Comparison of ENCODE assay signal across 12 cellular contexts in genomic region chr9:14270358-14271077, GRCh38. TPM values are rescaled to one million over a fixed set of nuclear protein-coding genes. Genes with fewer than 3 reads are reported as not detected.
DNase-seq lines count a peak whose midpoint lies in the region; ATAC-seq, FAIRE-seq and TF ChIP-seq lines count a peak whose summit lies in the region.
"Had no signal": no experiment of that assay in that cellular context is flagged by ENCODE, and none has a peak within 500 bp of the region (broad histone marks: within the 10 kb centered on the region; RNA-seq: fewer than 3 reads in every experiment).

No MANE protein-coding gene starts in this region.

- H3K27ac ChIP-seq in psoas muscle, result peak overlapping the region; percentile 68
- no peak overlapping the region for H3K27ac ChIP-seq in CD4-positive, alpha-beta T cell (ENCODE audit: low read depth, low read length)
- H3K27ac ChIP-seq: BLaER1 treated with 17β-estradiol and CSF1 and Interleukin-3, amounts not matched to agents 10 nM and 100 nM had no signal

- H3K9me3 ChIP-seq in psoas muscle, result no peaks in the 10 kb centered on the region
- H3K9me3 ChIP-seq in CD4-positive, alpha-beta T cell (ENCODE audit: control insufficient read depth, low read length), result no peaks in the 10 kb centered on the region
- H3K9me3 ChIP-seq: BLaER1 treated with 17β-estradiol and CSF1 and Interleukin-3, amounts not matched to agents 10 nM and 100 nM had no signal

- 47 to 51% (median 51%) methylated on average over 4 of the region's 4 CpGs for WGBS in psoas muscle, 3 donors

- intact Hi-C loops in psoas muscle (cut with DNase I), result loop anchor here (5.0 kb wide), 1 partner anchor 37 kb away; no protein-coding TSS in a partner anchor
- intact Hi-C loops in CD4-positive, alpha-beta T cell (cut with DNase I, micrococcal nuclease), result no loop called here

- POLR2A ChIA-PET in WTC11 (lab: Charles Lee), result no interaction called here
- POLR2A ChIA-PET in CD4-positive, alpha-beta T cell (lab: Charles Lee), result no interaction called here

- H3K9me3 Mint-ChIP-seq in WTC11, result peaks cover 5% of the 10 kb centered on the region; the same call in 1 of the 2 replicates
- H3K9me3 Mint-ChIP-seq in CD4-positive, alpha-beta T cell, result no peaks in the 10 kb centered on the region
- H3K9me3 Mint-ChIP-seq: T-cell had no signal

- TF ChIP-seq CTCF in fibroblast of mammary gland (conservative IDR thresholded peaks at IDR 0.05; ENCODE audit: control insufficient read depth, insufficient read depth, low read depth, low read length) (no peak), psoas muscle (IDR thresholded peaks at IDR 0.05) (no peak), WTC11 (IDR thresholded peaks at IDR 0.05) (no peak)
- TF ChIP-seq CTCF in CD4-positive, alpha-beta T cell (IDR thresholded peaks at IDR 0.05), result no peak

- H3K4me1 ChIP-seq in psoas muscle, result peaks cover 69% of the 10 kb centered on the region

- DNase-seq in H54 (ENCODE audit: insufficient read length, low spot score), result no peak
- DNase-seq in SK-N-DZ (ENCODE audit: low spot score), result peak; percentile 95
- peak; percentile 77 for DNase-seq in fibroblast of mammary gland (ENCODE audit: low read depth)
- DNase-seq in psoas muscle, result no peak
- no peak for DNase-seq in WTC11 (ENCODE audit: low spot score)
- no peak for DNase-seq in AML-193 (lab: John Stamatoyannopoulos, UW)
- DNase-seq in SIG-M5 treated with dmso at 0.1 percent for 504 hours (lab: John Stamatoyannopoulos, UW; ENCODE audit: unreplicated experiment), result no peak
- DNase-seq in CD4-positive, alpha-beta T cell, result no peak
- DNase-seq: activated CD4-positive, CD25-positive, alpha-beta regulatory T cell treated with anti-CD3 and anti-CD28 coated beads, Interleukin-2, amount 50 U/mL, for 72 hours; activated naive CD4-positive, alpha-beta T cell treated with Interleukin-2 at 50 U/mL for 16 hours; T-cell had no signal

- FAIRE-seq in H54 (lab: Jason Lieb, UNC), result peak; percentile 11

- no peaks in the 10 kb centered on the region for H3K36me3 ChIP-seq in psoas muscle (ENCODE audit: insufficient read depth in 1 of 2, low read depth in 1 of 2)
- H3K36me3 ChIP-seq: BLaER1 treated with 17β-estradiol and CSF1 and Interleukin-3, amounts not matched to agents 10 nM and 100 nM had no signal

- CTCF ChIA-PET in WTC11 (lab: Charles Lee), result interaction anchor here (1.0 kb wide), 1 partner anchor 82 kb away, joined by 3 read pairs; no protein-coding TSS in a partner anchor
- CTCF ChIA-PET in CD4-positive, alpha-beta T cell (lab: Charles Lee), result no interaction called here

- H3K4me3 ChIP-seq in fibroblast of mammary gland (ENCODE audit: control insufficient read depth, low read depth, low read length) (no peak overlapping the region), psoas muscle (no peak overlapping the region)
- H3K4me3 ChIP-seq: BLaER1 treated with 17β-estradiol and CSF1 and Interleukin-3, amounts not matched to agents 10 nM and 100 nM had no signal

- H3K27me3 Mint-ChIP-seq in WTC11 (ENCODE audit: low read depth), result no peaks in the 10 kb centered on the region
- peaks cover 49% of the 10 kb centered on the region for H3K27me3 Mint-ChIP-seq in CD4-positive, alpha-beta T cell

- ATAC-seq in psoas muscle (peak in 1 of 4 donors; percentile 14), WTC11 (no peak)
- no peak for ATAC-seq in CD4-positive, alpha-beta T cell (ENCODE audit: poor library complexity)
- ATAC-seq: T-cell had no signal

- peaks cover 49% of the 10 kb centered on the region for H3K4me1 Mint-ChIP-seq in WTC11
- peaks cover 7% of the 10 kb centered on the region for H3K4me1 Mint-ChIP-seq in CD4-positive, alpha-beta T cell (ENCODE audit: low read depth)

- H3K27me3 ChIP-seq in psoas muscle (ENCODE audit: insufficient read depth in 3 of 3, low read length in 2 of 3), result no peaks in the 10 kb centered on the region
- H3K27me3 ChIP-seq in CD4-positive, alpha-beta T cell (ENCODE audit: control insufficient read depth, insufficient read depth, low read length), result no peaks in the 10 kb centered on the region
- H3K27me3 ChIP-seq: BLaER1 treated with 17β-estradiol and CSF1 and Interleukin-3, amounts not matched to agents 10 nM and 100 nM had no signal

- H3K27ac Mint-ChIP-seq in WTC11, result no peak overlapping the region
- no peak overlapping the region for H3K27ac Mint-ChIP-seq in CD4-positive, alpha-beta T cell
- H3K27ac Mint-ChIP-seq: T-cell had no signal

- peaks cover 5% of the 10 kb centered on the region for H3K36me3 Mint-ChIP-seq in WTC11
- H3K36me3 Mint-ChIP-seq in CD4-positive, alpha-beta T cell (ENCODE audit: low read depth), result no peaks in the 10 kb centered on the region
- H3K36me3 Mint-ChIP-seq: T-cell had no signal

- H3K4me3 Mint-ChIP-seq in WTC11, result no peak overlapping the region
- H3K4me3 Mint-ChIP-seq in CD4-positive, alpha-beta T cell, result no peak overlapping the region
- H3K4me3 Mint-ChIP-seq: T-cell had no signal

- no peak for TF ChIP-seq POLR2A in H54 (IDR thresholded peaks at IDR 0.05; ENCODE audit: low read depth, low read length)

TF ChIP-seq in WTC11, 78 proteins besides CTCF, POLR2A, EP300 and RAD21:
- TF ChIP-seq HMGA2 (CRISPR knock-in tag; IDR thresholded peaks at IDR 0.05), result no peak
- TF ChIP-seq, protein P1, sequence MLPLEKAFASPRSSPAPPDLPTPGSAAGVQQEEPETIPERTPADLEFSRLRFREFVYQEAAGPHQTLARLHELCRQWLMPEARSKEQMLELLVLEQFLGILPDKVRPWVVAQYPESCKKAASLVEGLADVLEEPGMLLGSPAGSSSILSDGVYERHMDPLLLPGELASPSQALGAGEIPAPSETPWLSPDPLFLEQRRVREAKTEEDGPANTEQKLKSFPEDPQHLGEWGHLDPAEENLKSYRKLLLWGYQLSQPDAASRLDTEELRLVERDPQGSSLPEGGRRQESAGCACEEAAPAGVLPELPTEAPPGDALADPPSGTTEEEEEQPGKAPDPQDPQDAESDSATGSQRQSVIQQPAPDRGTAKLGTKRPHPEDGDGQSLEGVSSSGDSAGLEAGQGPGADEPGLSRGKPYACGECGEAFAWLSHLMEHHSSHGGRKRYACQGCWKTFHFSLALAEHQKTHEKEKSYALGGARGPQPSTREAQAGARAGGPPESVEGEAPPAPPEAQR (CRISPR knock-in tag; IDR thresholded peaks at IDR 0.05), result no peak
- no peak for TF ChIP-seq NFE2L1 (CRISPR knock-in tag; IDR thresholded peaks at IDR 0.05)
- no peak for TF ChIP-seq ATF1 (CRISPR knock-in tag; IDR thresholded peaks at IDR 0.05)
- TF ChIP-seq PRRX2 (CRISPR knock-in tag; IDR thresholded peaks at IDR 0.05), result no peak
- no peak for TF ChIP-seq ZNF671 (CRISPR knock-in tag; IDR thresholded peaks at IDR 0.05)
- TF ChIP-seq SMAD4 (CRISPR knock-in tag; IDR thresholded peaks at IDR 0.05), result no peak
- TF ChIP-seq MXD4 (CRISPR knock-in tag; IDR thresholded peaks at IDR 0.05; ENCODE audit: borderline replicate concordance), result no peak

RNA-seq across cellular contexts. Expression of gene NFIB, which starts 43.4 kb away (rescaled TPM):
- 4.4 and 6.0 TPM in 2 replicates for polyA plus RNA-seq in SK-N-DZ (2014; cell fraction: cytosol; rRNA removed)
- 12.1 and 12.8 TPM in 2 replicates for polyA plus RNA-seq in SK-N-DZ (2014; cell fraction: nucleus; rRNA removed)
- total RNA-seq in psoas muscle (10 to 100 TPM; 35.0 to 65.1 (median 47.3) TPM), WTC11 (2021) (7.1 to 12.5 TPM (median 7.4 TPM) in 3 replicates)
- polyA plus RNA-seq in psoas muscle, result 10 to 100 TPM in 1 of 3 donors, 1 to 10 TPM in 2; 5.8 to 17.1 (median 6.1) TPM
- not detected for total RNA-seq in CD4-positive, alpha-beta T cell

Comparison
In these comparisons a context has a peak if more than half of its experiments do, and no peak if none do; other contexts are left out.
1. DNase-seq: peak in SK-N-DZ (single experiment) and fibroblast of mammary gland (single experiment); none in H54 (single experiment), psoas muscle (0 of 2), WTC11 (single experiment), AML-193 (0 of 2), SIG-M5 treated with dmso at 0.1 percent for 504 hours (single experiment) and CD4-positive, alpha-beta T cell (0 of 10).
2. intact Hi-C loops: an anchor here in psoas muscle (5.0 kb wide); none called in CD4-positive, alpha-beta T cell.